9 cellular contexts compared by ENCODE assay signal in the genomic region with DNA sequence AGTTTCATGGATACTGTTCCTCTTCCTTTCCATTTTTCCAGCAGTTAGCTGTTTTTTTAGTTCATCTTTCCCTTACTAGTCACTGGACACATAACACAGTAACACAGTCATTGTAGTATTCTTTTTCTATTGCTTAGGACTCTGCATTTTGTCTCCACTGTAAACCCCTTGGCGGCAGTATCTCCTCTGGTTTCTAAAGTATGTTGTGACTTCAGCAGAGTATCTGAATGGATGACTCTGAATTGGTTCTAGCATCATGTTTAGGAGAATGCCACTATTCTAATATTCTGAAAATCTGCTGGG. TPM values are rescaled to one million over a fixed set of nuclear protein-coding genes. Genes with fewer than 3 reads are reported as not detected.
DNase-seq lines count a peak whose midpoint lies in the region; ATAC-seq and TF ChIP-seq lines count a peak whose summit lies in the region.
"Had no signal": no experiment of that assay in that cellular context is flagged by ENCODE, and none has a peak within 500 bp of the region (broad histone marks: within the 10 kb centered on the region; RNA-seq: fewer than 3 reads in every experiment).

No MANE protein-coding gene starts in this region.

- H3K27ac Mint-ChIP-seq in activated B cell treated with CpG ODN at 0.5 μM for 24 hours: no peak overlapping the region

- peaks cover 11% of the 10 kb centered on the region for H3F3A ChIP-seq in SK-N-SH (replicated peaks; ENCODE audit: insufficient read depth)
- peaks cover 9% of the 10 kb centered on the region; the same call in 1 of the 2 replicates for H3F3A ChIP-seq in MM.1S (ENCODE audit: insufficient read depth, low read length)

- H2AFZ ChIP-seq in SK-N-SH (ENCODE audit: low read depth) (peak overlapping the region; percentile 85; the same call in 1 of the 2 replicates), MM.1S (ENCODE audit: low read length) (no peak overlapping the region)

- TF ChIP-seq EP300 in SK-N-SH (IDR thresholded peaks at IDR 0.05; ENCODE audit: borderline replicate concordance in 1 of 2, low read depth in 1 of 2, low read length in 1 of 2): no peak

- H3K9me2 ChIP-seq in SK-N-SH (no peaks in the 10 kb centered on the region), MM.1S (replicated peaks; ENCODE audit: insufficient read depth, low read length) (no peaks in the 10 kb centered on the region)

- H3K4me1 ChIP-seq in SK-N-SH (ENCODE audit: control insufficient read depth in 1 of 2, insufficient read depth in 2 of 2, low read depth in 1 of 2, low read length in 1 of 2): peaks cover 0 to 3% of the 10 kb centered on the region in 2 experiments; a peak in 2 of 4 replicates
- peaks cover 27% of the 10 kb centered on the region for H3K4me1 ChIP-seq in MM.1S (ENCODE audit: low read length)
- H3K4me1 ChIP-seq in aorta (ENCODE audit: control insufficient read depth in 1 of 2, insufficient read depth in 2 of 2, low read length in 2 of 2): no peaks in the 10 kb centered on the region

- no peaks in the 10 kb centered on the region for H3K27me3 Mint-ChIP-seq in activated B cell treated with CpG ODN at 0.5 μM for 24 hours

- no peak for ATAC-seq in SK-N-SH treated with all-trans-retinoic acid at 6 μM for 48 hours
- ATAC-seq in activated B cell treated with CpG ODN at 0.5 μM for 24 hours (ENCODE audit: low read depth): no peak
- ATAC-seq in aorta (ENCODE audit: low FRiP score): no peak

- CTCF ChIA-PET in SK-N-SH (lab: Yijun Ruan, JAX) (interaction anchor here (1.2 to 4.3 kb wide), 4 partner anchors 10 to 220 kb away, joined by 3 to 37 read pairs (median 6); no protein-coding TSS in a partner anchor), activated B cell treated with CpG ODN at 0.5 μM for 24 hours (lab: Charles Lee) (no interaction called here)

- no peaks in the 10 kb centered on the region for H3K36me3 ChIP-seq in SK-N-SH (replicated peaks in 1 of 2; ENCODE audit: control insufficient read depth in 1 of 2, insufficient read depth in 2 of 2, low read length in 1 of 2)
- H3K36me3 ChIP-seq in MM.1S (replicated peaks; ENCODE audit: insufficient read depth, low read length): no peaks in the 10 kb centered on the region
- H3K36me3 ChIP-seq in aorta (ENCODE audit: control insufficient read depth in 1 of 2, insufficient read depth in 2 of 2, low read length in 1 of 2): no peaks in the 10 kb centered on the region

- H3K36me3 Mint-ChIP-seq in activated B cell treated with CpG ODN at 0.5 μM for 24 hours (ENCODE audit: low read depth): no peaks in the 10 kb centered on the region

- no peaks in the 10 kb centered on the region for H3K9me3 ChIP-seq in SK-N-SH
- no peaks in the 10 kb centered on the region for H3K9me3 ChIP-seq in MM.1S (replicated peaks; ENCODE audit: insufficient read depth, low read length)
- H3K9me3 ChIP-seq in aorta (ENCODE audit: control insufficient read depth, low read length): no peaks in the 10 kb centered on the region

- intact Hi-C loops in activated B cell treated with CpG ODN at 0.5 μM for 24 hours (cut with micrococcal nuclease): loop anchor here (5.0 to 10.0 kb wide), 4 partner anchors 101 to 1279 kb away; partner anchors contain the start of genes HFM1 and ZNF644
- intact Hi-C loops in aorta (cut with DNase I): loop anchor here in 1 of 2 donors (5.0 kb wide), 2 partner anchors 221 to 794 kb away; partner anchors contain the start of genes GLMN and RPAP2

- H4K20me1 ChIP-seq in SK-N-SH (ENCODE audit: insufficient read depth) (no peaks in the 10 kb centered on the region), MM.1S (ENCODE audit: insufficient read depth, low read length) (no peaks in the 10 kb centered on the region; the same call in 1 of the 2 replicates)

- TF ChIP-seq CTCF in SK-N-SH (IDR thresholded peaks at IDR 0.05): no peak
- TF ChIP-seq CTCF in MM.1S (IDR thresholded peaks at IDR 0.05; ENCODE audit: low read length): no peak
- no peak for TF ChIP-seq CTCF in activated B cell treated with CpG ODN at 0.5 μM for 24 hours (IDR thresholded peaks at IDR 0.05)

- peaks cover 16% of the 10 kb centered on the region for H3K4me1 Mint-ChIP-seq in activated B cell treated with CpG ODN at 0.5 μM for 24 hours

- 78% methylated on average over 1 of the region's 1 CpG for WGBS in SK-N-SH (ENCODE audit: low lambda C conversion rate)
- 83 to 87% methylated on average over 1 of the region's 1 CpG for WGBS in aorta, 2 donors

- no peaks in the 10 kb centered on the region for H3K9me3 Mint-ChIP-seq in activated B cell treated with CpG ODN at 0.5 μM for 24 hours

- H3K4me2 ChIP-seq in SK-N-SH (peak overlapping the region; percentile 79; the same call in 1 of the 2 replicates), MM.1S (ENCODE audit: low read depth, low read length) (0 out of 2 replicates have a peak overlapping the region, but pooled peaks have one; percentile 78)

- H3K27me3 ChIP-seq in SK-N-SH (ENCODE audit: insufficient read depth) (no peaks in the 10 kb centered on the region), MM.1S (replicated peaks; ENCODE audit: insufficient read depth, low read length) (no peaks in the 10 kb centered on the region), aorta (ENCODE audit: control insufficient read depth in 1 of 2, insufficient read depth in 2 of 2, low read length in 1 of 2) (no peaks in the 10 kb centered on the region)

- peak overlapping the region; percentile 9 for H3K4me3 Mint-ChIP-seq in activated B cell treated with CpG ODN at 0.5 μM for 24 hours

- H3K9ac ChIP-seq in SK-N-SH (no peak overlapping the region), MM.1S (ENCODE audit: low read length) (no peak overlapping the region)

- no peak overlapping the region for H3K27ac ChIP-seq in SK-N-SH (ENCODE audit: low read depth in 2 of 2, low read length in 1 of 2)
- no peak overlapping the region for H3K27ac ChIP-seq in MM.1S (ENCODE audit: low read length)
- no peak overlapping the region for H3K27ac ChIP-seq in aorta (ENCODE audit: low read depth in 1 of 2, low read length in 2 of 2)

- POLR2A ChIA-PET in SK-N-SH (lab: Yijun Ruan, JAX): no interaction called here
- POLR2A ChIA-PET in activated B cell treated with CpG ODN at 0.5 μM for 24 hours (lab: Charles Lee): no interaction called here

- TF ChIP-seq RAD21 in SK-N-SH (IDR thresholded peaks at IDR 0.05; ENCODE audit: low read length): no peak

- DNase-seq in SK-N-SH: no peak
- no peak for DNase-seq in MM.1S
- DNase-seq in activated B cell treated with CpG ODN at 0.5 μM for 24 hours: no peak
- peak; percentile 3 for DNase-seq in occipital lobe (lab: John Stamatoyannopoulos, UW)
- DNase-seq in ecto neural progenitor cell (ENCODE audit: low spot score): no peak
- no peak for DNase-seq in aorta
- no peak for DNase-seq in NCI-H524 treated with DMSO at 0.1 percent for 48 hours (lab: John Stamatoyannopoulos, UW)
- DNase-seq: NCI-H1048 had no signal

- peaks cover 13% of the 10 kb centered on the region for H3K79me2 ChIP-seq in SK-N-SH (ENCODE audit: insufficient read depth)
- H3K79me2 ChIP-seq in MM.1S (ENCODE audit: low read length): peaks cover 59% of the 10 kb centered on the region

- H3K4me3 ChIP-seq in SK-N-SH (ENCODE audit: low read depth in 2 of 2, low read length in 1 of 2) (no peak overlapping the region), MM.1S (ENCODE audit: low read length) (no peak overlapping the region), aorta (ENCODE audit: low read length in 2 of 2) (no peak overlapping the region)

TF ChIP-seq in SK-N-SH, 30 proteins besides CTCF, POLR2A, EP300 and RAD21 (continues in another document):
- TF ChIP-seq, protein P1, sequence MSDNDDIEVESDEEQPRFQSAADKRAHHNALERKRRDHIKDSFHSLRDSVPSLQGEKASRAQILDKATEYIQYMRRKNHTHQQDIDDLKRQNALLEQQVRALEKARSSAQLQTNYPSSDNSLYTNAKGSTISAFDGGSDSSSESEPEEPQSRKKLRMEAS (IDR thresholded peaks at IDR 0.05; ENCODE audit: low read depth): no peak

TF ChIP-seq in SK-N-SH treated with all-trans-retinoic acid at 6 μM for 48 hours, 23 proteins besides CTCF, POLR2A, EP300 and RAD21 (continues in another document):
- TF ChIP-seq ARNTL (CRISPR knock-in tag; IDR thresholded peaks at IDR 0.05; ENCODE audit: borderline replicate concordance, low read depth) (no peak), GLIS3 (CRISPR knock-in tag; IDR thresholded peaks at IDR 0.05) (no peak), ZC3H10 (CRISPR knock-in tag; IDR thresholded peaks at IDR 0.05) (no peak), ZNF8 (CRISPR knock-in tag; IDR thresholded peaks at IDR 0.05) (no peak), RARB (CRISPR knock-in tag; IDR thresholded peaks at IDR 0.05) (no peak), ESRRG (CRISPR knock-in tag; IDR thresholded peaks at IDR 0.05) (no peak), ZNF70 (CRISPR knock-in tag; IDR thresholded peaks at IDR 0.05) (no peak), OSR1 (CRISPR knock-in tag; IDR thresholded peaks at IDR 0.05) (no peak)
- TF ChIP-seq, protein P2, sequence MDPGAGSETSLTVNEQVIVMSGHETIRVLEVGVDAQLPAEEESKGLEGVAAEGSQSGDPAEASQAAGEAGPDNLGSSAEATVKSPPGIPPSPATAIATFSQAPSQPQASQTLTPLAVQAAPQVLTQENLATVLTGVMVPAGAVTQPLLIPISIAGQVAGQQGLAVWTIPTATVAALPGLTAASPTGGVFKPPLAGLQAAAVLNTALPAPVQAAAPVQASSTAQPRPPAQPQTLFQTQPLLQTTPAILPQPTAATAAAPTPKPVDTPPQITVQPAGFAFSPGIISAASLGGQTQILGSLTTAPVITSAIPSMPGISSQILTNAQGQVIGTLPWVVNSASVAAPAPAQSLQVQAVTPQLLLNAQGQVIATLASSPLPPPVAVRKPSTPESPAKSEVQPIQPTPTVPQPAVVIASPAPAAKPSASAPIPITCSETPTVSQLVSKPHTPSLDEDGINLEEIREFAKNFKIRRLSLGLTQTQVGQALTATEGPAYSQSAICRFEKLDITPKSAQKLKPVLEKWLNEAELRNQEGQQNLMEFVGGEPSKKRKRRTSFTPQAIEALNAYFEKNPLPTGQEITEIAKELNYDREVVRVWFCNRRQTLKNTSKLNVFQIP (CRISPR knock-in tag; IDR thresholded peaks at IDR 0.05; ENCODE audit: borderline replicate concordance, low read depth): no peak

RNA-seq across cellular contexts. Expression of gene CDC7, which starts 2.2 kb away (rescaled TPM):
- polyA plus RNA-seq in SK-N-SH (2012; rRNA removed) (2.6 TPM in 2 replicates), aorta (under 1 TPM; 0.13 to 0.87 TPM)
- 3.0 and 3.6 TPM in 2 replicates for polyA plus RNA-seq in SK-N-SH (2012; cell fraction: cytosol; rRNA removed)
- polyA plus RNA-seq in SK-N-SH (2012; cell fraction: nucleus; rRNA removed): 4.1 and 7.0 TPM in 2 replicates
- total RNA-seq in activated B cell treated with CpG ODN at 0.5 μM for 24 hours (5.8 and 7.3 TPM in 2 replicates), occipital lobe (29.3 TPM), aorta (1 to 10 TPM; 1.6 to 3.9 TPM)
